In the genomic region with DNA sequence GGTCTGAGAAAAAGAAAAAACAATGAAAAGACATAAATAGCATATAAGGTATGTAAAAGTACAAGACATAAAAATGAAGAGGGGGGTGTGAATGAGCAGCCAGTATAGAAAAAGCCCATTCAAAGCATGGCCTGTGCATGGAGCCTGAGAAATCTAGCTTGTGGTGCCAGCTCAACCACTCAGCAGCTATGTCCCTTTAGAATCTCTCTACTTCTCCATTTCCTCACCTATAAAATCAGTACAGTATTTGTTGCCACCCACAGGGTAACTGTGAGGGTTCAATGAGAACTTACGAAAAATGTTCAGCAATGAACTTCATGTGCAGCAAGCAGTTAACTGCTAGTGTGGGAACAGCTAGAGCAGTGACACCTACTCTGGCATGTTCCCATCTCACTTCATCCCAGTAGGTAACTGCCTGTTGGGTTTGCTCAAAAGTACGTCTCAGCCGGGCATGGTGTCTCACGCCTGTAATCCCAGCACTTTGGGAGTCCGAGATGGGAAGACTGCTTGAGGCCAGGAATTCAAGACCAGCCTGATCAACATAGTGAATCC, we compare ENCODE assay signal across 17 cellular contexts. TPM values are rescaled to one million over a fixed set of nuclear protein-coding genes. Genes with fewer than 3 reads are reported as not detected.
DNase-seq lines count a peak whose midpoint lies in the region; ATAC-seq lines count a peak whose summit lies in the region.
"Had no signal": no experiment of that assay in that cellular context is flagged by ENCODE, and none has a peak within 500 bp of the region (broad histone marks: within the 10 kb centered on the region; RNA-seq: fewer than 3 reads in every experiment).

No MANE protein-coding gene starts in this region.

- H3K14ac ChIP-seq in mesenchymal stem cell (ENCODE audit: low read length in 2 of 2), result no peak overlapping the region

- no peak overlapping the region for H3K4me3 ChIP-seq in mesenchymal stem cell (ENCODE audit: insufficient read depth in 1 of 2, low read depth in 1 of 2, low read length in 2 of 2)
- H3K4me3 ChIP-seq: vagina had no signal

- no peak overlapping the region for H2BK5ac ChIP-seq in mesenchymal stem cell (ENCODE audit: low read depth, low read length, poor library complexity, severe bottlenecking)

- POLR2A ChIA-PET in T-cell (lab: Charles Lee), result interaction anchor here (0.6 to 1.9 kb wide), 5 partner anchors 11 to 55 kb away, joined by 3 to 9 read pairs (median 6); no protein-coding TSS in a partner anchor

- 96% methylated on average over 5 of the region's 5 CpGs for WGBS in mesenchymal stem cell

- peak overlapping the region; percentile 3 for H3K9ac ChIP-seq in mesenchymal stem cell (ENCODE audit: low read length)

- H2AFZ ChIP-seq in mesenchymal stem cell (ENCODE audit: low read depth, low read length), result no peak overlapping the region

- no peak overlapping the region for H2BK15ac ChIP-seq in mesenchymal stem cell (ENCODE audit: low read depth, poor library complexity, severe bottlenecking)

- H3K27ac ChIP-seq in mesenchymal stem cell (ENCODE audit: low read length, poor library complexity, severe bottlenecking), result no peak overlapping the region
- H3K27ac ChIP-seq: vagina had no signal

- no peak overlapping the region for H2AK5ac ChIP-seq in mesenchymal stem cell (ENCODE audit: low read length, severe bottlenecking)

- no peak overlapping the region for H2BK12ac ChIP-seq in mesenchymal stem cell (ENCODE audit: low read length in 2 of 2)

- no peak overlapping the region for H4K8ac ChIP-seq in mesenchymal stem cell (ENCODE audit: low read length)

- no peak overlapping the region for H3K4me2 ChIP-seq in mesenchymal stem cell (ENCODE audit: low read length, poor library complexity, severe bottlenecking)

- no peaks in the 10 kb centered on the region for H3K27me3 ChIP-seq in mesenchymal stem cell (ENCODE audit: control insufficient read depth in 1 of 2, insufficient read depth in 1 of 2, low read length in 2 of 2)
- H3K27me3 ChIP-seq: vagina had no signal

- no peak overlapping the region for H3K23ac ChIP-seq in mesenchymal stem cell (ENCODE audit: low read length in 2 of 2)

- H3K4ac ChIP-seq in mesenchymal stem cell (ENCODE audit: low read depth in 1 of 2, low read length in 2 of 2), result no peak overlapping the region

- no peak overlapping the region for H3K18ac ChIP-seq in mesenchymal stem cell (ENCODE audit: low read depth in 1 of 2, low read length in 2 of 2)

- no peak overlapping the region for H3K4me3 Mint-ChIP-seq in T-cell

- DNase-seq in activated CD8-positive, alpha-beta memory T cell treated with anti-CD3 and anti-CD28 coated beads, Interleukin-2, amount 50 U/mL, for 48 hours, result peak; percentile 49
- no peak for DNase-seq in activated CD8-positive, alpha-beta memory T cell treated with anti-CD3 and anti-CD28 coated beads for 24 hours
- DNase-seq in T-cell (no peak), mesenchymal stem cell (no peak), superior temporal gyrus (ENCODE audit: extremely low spot score) (peak; percentile 9), AG08396 (ENCODE audit: low spot score) (no peak), epidermal melanocyte (ENCODE audit: insufficient read length, low spot score) (no peak)
- DNase-seq: Caco-2; H7; KG1; nucleus accumbens; SHP77; stimulated activated CD4-positive, alpha-beta T cell treated with anti-CD3 and anti-CD28 coated beads, Interleukin-4, amount 100 ng/mL, for 4 hours had no signal

- H2BK120ac ChIP-seq in mesenchymal stem cell (ENCODE audit: low read depth, low read length), result no peak overlapping the region

- peaks cover 0 to 4% of the 10 kb centered on the region in 2 experiments for H3K36me3 ChIP-seq in mesenchymal stem cell (ENCODE audit: control insufficient read depth in 1 of 2, insufficient read depth in 2 of 2, low read depth in 1 of 2, low read length in 2 of 2)
- H3K36me3 ChIP-seq: vagina had no signal

- no peak overlapping the region for H3K27ac Mint-ChIP-seq in T-cell
- H3K27ac Mint-ChIP-seq: activated naive CD4-positive, alpha-beta T cell treated with anti-CD3 and anti-CD28 coated beads, Interleukin-2, amount 50 U/mL, for 72 hours had no signal

- H3K27me3 Mint-ChIP-seq in T-cell, result no peaks in the 10 kb centered on the region

- peaks cover 45 to 52% (median 50%) of the 10 kb centered on the region in 3 donors for H3K4me1 Mint-ChIP-seq in T-cell

- H3K9me3 Mint-ChIP-seq in T-cell, result no peaks in the 10 kb centered on the region
- H3K9me3 Mint-ChIP-seq: activated naive CD4-positive, alpha-beta T cell treated with anti-CD3 and anti-CD28 coated beads, Interleukin-2, amount 50 U/mL, for 72 hours had no signal

- peaks cover 16% of the 10 kb centered on the region for H3K36me3 Mint-ChIP-seq in T-cell

- peaks cover 31% of the 10 kb centered on the region for H3K79me1 ChIP-seq in mesenchymal stem cell (replicated peaks; ENCODE audit: low read length, poor library complexity, severe bottlenecking)

- CTCF ChIA-PET in T-cell (lab: Charles Lee), result interaction anchor here in 1 of 2 donors (1.3 kb wide), 1 partner anchor 18 kb away, joined by 3 read pairs; no protein-coding TSS in a partner anchor

- ATAC-seq in T-cell (replicated peaks in 1 of 4) (peak; percentile 26 to 41 (median 30)), GM18867 (IDR thresholded peaks at IDR 0.05; ENCODE audit: unreplicated experiment) (no peak)
- ATAC-seq: sciatic nerve had no signal

- no peaks in the 10 kb centered on the region for H3K9me3 ChIP-seq in mesenchymal stem cell (ENCODE audit: control insufficient read depth, low read length)
- H3K9me3 ChIP-seq: Caco-2, vagina had no signal

- peaks cover 4% of the 10 kb centered on the region for H3K4me1 ChIP-seq in mesenchymal stem cell (ENCODE audit: control insufficient read depth, insufficient read depth, low read depth, low read length)
- H3K4me1 ChIP-seq: Caco-2 had no signal

- H4K91ac ChIP-seq in mesenchymal stem cell (ENCODE audit: low read length), result no peak overlapping the region

RNA-seq across cellular contexts. Expression of a gene that starts 15.3 kb away (rescaled TPM):
- total RNA-seq in T-cell, result 100 to 1,000 TPM; 357 to 509 (median 372) TPM
- 15.0 TPM for polyA plus RNA-seq in mesenchymal stem cell (2013, experiment 1 of 2)
- polyA plus RNA-seq in mesenchymal stem cell (2013, experiment 2 of 2), result 14.3 TPM

Comparison
In these comparisons a context has a peak if more than half of its experiments do, and no peak if none do; other contexts are left out.
1. DNase-seq: peak in activated CD8-positive, alpha-beta memory T cell treated with anti-CD3 and anti-CD28 coated beads, Interleukin-2, amount 50 U/mL, for 48 hours (single experiment) and superior temporal gyrus (single experiment); none in activated CD8-positive, alpha-beta memory T cell treated with anti-CD3 and anti-CD28 coated beads for 24 hours (single experiment), T-cell (0 of 34), mesenchymal stem cell (single experiment), AG08396 (single experiment) and epidermal melanocyte (single experiment).